ENCODE assay signal across 8 cellular contexts in genomic region chr20:57698191-57698866, GRCh38. TPM values are rescaled to one million over a fixed set of nuclear protein-coding genes. Genes with fewer than 3 reads are reported as not detected.
DNase-seq lines count a peak whose midpoint lies in the region; ATAC-seq and TF ChIP-seq lines count a peak whose summit lies in the region.

No MANE protein-coding gene starts in this region.

- no peak for DNase-seq in natural killer cell treated with Interleukin-12 subunit alpha and Interleukin-12 subunit beta and Interleukin-15 and Interleukin-18, amount 100 ng/mL, for 72 hours (ENCODE audit: low spot score)
- DNase-seq in natural killer cell (no peak), foreskin keratinocyte (peak; percentile 99 to 100), substantia nigra (lab: John Stamatoyannopoulos, UW) (no peak), Right ventricle myocardium superior (no peak)
- DNase-seq in activated T-cell treated with anti-CD3 and anti-CD28 coated beads, Interleukin-2, amount 50 U/mL, for 4 hours, result peak; percentile 61
- DNase-seq in stimulated activated CD8-positive, alpha-beta memory T cell treated with anti-CD3 and anti-CD28 coated beads, Interleukin-7, amount 100 ng/mL, for 24 hours (ENCODE audit: low read depth), result peak; percentile 45

- peaks cover 62% of the 10 kb centered on the region for H3K4me1 ChIP-seq in foreskin keratinocyte

- peaks cover 11 to 16% of the 10 kb centered on the region in 2 donors for H3K27me3 Mint-ChIP-seq in natural killer cell treated with Interleukin-12 subunit alpha and Interleukin-12 subunit beta and Interleukin-15 and Interleukin-18, amount 100 ng/mL, for 72 hours
- H3K27me3 Mint-ChIP-seq in natural killer cell (ENCODE audit: low read depth in 2 of 2), result peaks cover 7 to 23% of the 10 kb centered on the region in 2 donors
- H3K27me3 Mint-ChIP-seq in activated T-cell treated with anti-CD3 and anti-CD28 coated beads, Interleukin-2, amount 50 U/mL, for 4 hours (ENCODE audit: low read depth), result peaks cover 2% of the 10 kb centered on the region

- intact Hi-C loops in natural killer cell (cut with micrococcal nuclease), result no loop called here
- intact Hi-C loops in Right ventricle myocardium superior (cut with DNase I), result no loop called here

- H3K4me1 Mint-ChIP-seq in natural killer cell treated with Interleukin-12 subunit alpha and Interleukin-12 subunit beta and Interleukin-15 and Interleukin-18, amount 100 ng/mL, for 72 hours (ENCODE audit: low read depth in 2 of 2), result peaks cover 0 to 9% of the 10 kb centered on the region in 2 donors
- no peaks in the 10 kb centered on the region for H3K4me1 Mint-ChIP-seq in natural killer cell
- H3K4me1 Mint-ChIP-seq in activated T-cell treated with anti-CD3 and anti-CD28 coated beads, Interleukin-2, amount 50 U/mL, for 4 hours (ENCODE audit: low read depth), result peaks cover 48% of the 10 kb centered on the region

- H3K27ac Mint-ChIP-seq in natural killer cell treated with Interleukin-12 subunit alpha and Interleukin-12 subunit beta and Interleukin-15 and Interleukin-18, amount 100 ng/mL, for 72 hours, result peak overlapping the region in 1 of 2 donors; percentile 34
- H3K27ac Mint-ChIP-seq in natural killer cell, result no peak overlapping the region

- H3K9me3 Mint-ChIP-seq in natural killer cell treated with Interleukin-12 subunit alpha and Interleukin-12 subunit beta and Interleukin-15 and Interleukin-18, amount 100 ng/mL, for 72 hours, result no peaks in the 10 kb centered on the region
- no peaks in the 10 kb centered on the region for H3K9me3 Mint-ChIP-seq in natural killer cell
- H3K9me3 Mint-ChIP-seq in activated T-cell treated with anti-CD3 and anti-CD28 coated beads, Interleukin-2, amount 50 U/mL, for 4 hours, result no peaks in the 10 kb centered on the region

- H3K27ac ChIP-seq in foreskin keratinocyte (peak overlapping the region; percentile 62), substantia nigra (ENCODE audit: low read depth, low read length, poor library complexity, severe bottlenecking) (no peak overlapping the region)

- TF ChIP-seq CTCF in natural killer cell (IDR thresholded peaks at IDR 0.05) (no peak), foreskin keratinocyte (conservative IDR thresholded peaks at IDR 0.05) (no peak)

- H3K36me3 Mint-ChIP-seq in natural killer cell treated with Interleukin-12 subunit alpha and Interleukin-12 subunit beta and Interleukin-15 and Interleukin-18, amount 100 ng/mL, for 72 hours, result no peaks in the 10 kb centered on the region
- no peaks in the 10 kb centered on the region for H3K36me3 Mint-ChIP-seq in natural killer cell
- H3K36me3 Mint-ChIP-seq in activated T-cell treated with anti-CD3 and anti-CD28 coated beads, Interleukin-2, amount 50 U/mL, for 4 hours (ENCODE audit: insufficient read depth), result peaks cover 2% of the 10 kb centered on the region

- peak overlapping the region; percentile 59 for H3K4me3 Mint-ChIP-seq in natural killer cell treated with Interleukin-12 subunit alpha and Interleukin-12 subunit beta and Interleukin-15 and Interleukin-18, amount 100 ng/mL, for 72 hours
- no peak overlapping the region for H3K4me3 Mint-ChIP-seq in natural killer cell
- peak overlapping the region; percentile 63 for H3K4me3 Mint-ChIP-seq in activated T-cell treated with anti-CD3 and anti-CD28 coated beads, Interleukin-2, amount 50 U/mL, for 4 hours

- peak; percentile 63 to 92 for ATAC-seq in natural killer cell treated with Interleukin-12 subunit alpha and Interleukin-12 subunit beta and Interleukin-15 and Interleukin-18, amount 100 ng/mL, for 72 hours
- ATAC-seq in natural killer cell (no peak), foreskin keratinocyte (peak; percentile 77), Right ventricle myocardium superior (ENCODE audit: poor library complexity) (no peak), GM18909 (IDR thresholded peaks at IDR 0.05; ENCODE audit: poor library complexity, unreplicated experiment) (no peak)
- ATAC-seq in activated T-cell treated with anti-CD3 and anti-CD28 coated beads, Interleukin-2, amount 50 U/mL, for 4 hours, result peak; percentile 98 to 99

- no peaks in the 10 kb centered on the region for H3K27me3 ChIP-seq in foreskin keratinocyte

RNA-seq across cellular contexts. Expression of gene PMEPA1, which starts 11.5 kb away (rescaled TPM):
- total RNA-seq in natural killer cell treated with Interleukin-12 subunit alpha and Interleukin-12 subunit beta and Interleukin-15 and Interleukin-18, amount 100 ng/mL, for 72 hours, result under 1 TPM in 1 of 2 donors, not detected in 1; 0.08 TPM
- total RNA-seq in natural killer cell, result 1 to 10 TPM; 1.2 to 5.9 (median 2.4) TPM
- total RNA-seq in activated T-cell treated with anti-CD3 and anti-CD28 coated beads, Interleukin-2, amount 50 U/mL, for 4 hours, result 1 to 10 TPM; 4.3 to 7.4 (median 5.6) TPM
- 50.3 and 171 TPM in 2 replicates for total RNA-seq in foreskin keratinocyte
- polyA plus RNA-seq in foreskin keratinocyte, result 38.6 and 108 TPM in 2 replicates
- 21.5 TPM for total RNA-seq in Right ventricle myocardium superior

Comparison
In these comparisons a context has a peak if more than half of its experiments do, and no peak if none do; other contexts are left out.
1. ATAC-seq: peak in natural killer cell treated with Interleukin-12 subunit alpha and Interleukin-12 subunit beta and Interleukin-15 and Interleukin-18, amount 100 ng/mL, for 72 hours (2 of 2), activated T-cell treated with anti-CD3 and anti-CD28 coated beads, Interleukin-2, amount 50 U/mL, for 4 hours (2 of 2) and foreskin keratinocyte (single experiment); none in natural killer cell (0 of 3), Right ventricle myocardium superior (single experiment) and GM18909 (single experiment).
2. DNase-seq: peak in activated T-cell treated with anti-CD3 and anti-CD28 coated beads, Interleukin-2, amount 50 U/mL, for 4 hours (single experiment), foreskin keratinocyte (2 of 2) and stimulated activated CD8-positive, alpha-beta memory T cell treated with anti-CD3 and anti-CD28 coated beads, Interleukin-7, amount 100 ng/mL, for 24 hours (single experiment); none in natural killer cell treated with Interleukin-12 subunit alpha and Interleukin-12 subunit beta and Interleukin-15 and Interleukin-18, amount 100 ng/mL, for 72 hours (single experiment), natural killer cell (single experiment), substantia nigra (0 of 49) and Right ventricle myocardium superior (single experiment).